10 cellular contexts compared by ENCODE assay signal in the genomic region with DNA sequence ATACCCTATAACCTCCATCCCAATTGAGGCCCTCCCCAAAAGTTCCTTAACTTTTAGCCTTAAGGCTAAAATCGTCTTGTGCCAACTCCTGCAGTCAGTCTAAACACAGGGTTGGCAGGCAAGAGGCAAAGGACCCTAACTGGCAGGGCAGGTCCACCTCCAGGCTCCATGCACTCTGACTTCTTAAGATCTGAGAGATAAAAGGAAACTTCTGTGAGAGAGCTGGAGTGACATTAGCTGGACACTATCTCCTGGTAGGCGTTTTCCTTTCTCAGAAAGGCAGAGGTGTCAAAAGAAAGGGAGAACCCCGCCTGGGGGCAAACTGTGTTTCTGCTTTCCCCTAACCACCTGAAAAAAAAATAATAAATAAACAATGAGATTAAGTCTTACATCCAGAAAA. TPM values are rescaled to one million over a fixed set of nuclear protein-coding genes. Genes with fewer than 3 reads are reported as not detected.
DNase-seq lines count a peak whose midpoint lies in the region; ATAC-seq and TF ChIP-seq lines count a peak whose summit lies in the region.
"Had no signal": no experiment of that assay in that cellular context is flagged by ENCODE, and none has a peak within 500 bp of the region (broad histone marks: within the 10 kb centered on the region; RNA-seq: fewer than 3 reads in every experiment).

No MANE protein-coding gene starts in this region.

- no peak for ATAC-seq in activated T-helper 17 cell treated with anti-CD3 and anti-CD28 coated beads, Interleukin-2, amount 50 U/mL, for 72 hours (replicated peaks)
- no peak for ATAC-seq in effector memory CD8-positive, alpha-beta T cell (replicated peaks)

- H3K27me3 Mint-ChIP-seq in CD14-positive monocyte (ENCODE audit: low read depth in 3 of 3), result peaks cover 0 to 4% (median 0%) of the 10 kb centered on the region in 3 donors
- H3K27me3 Mint-ChIP-seq in HFFc6 (ENCODE audit: insufficient read depth), result peaks cover 4% of the 10 kb centered on the region; the same call in 1 of the 2 replicates
- H3K27me3 Mint-ChIP-seq in activated T-helper 17 cell treated with anti-CD3 and anti-CD28 coated beads, Interleukin-2, amount 50 U/mL, for 72 hours, result no peaks in the 10 kb centered on the region
- H3K27me3 Mint-ChIP-seq in nephron progenitor cell (ENCODE audit: low read depth, poor library complexity), result no peaks in the 10 kb centered on the region
- H3K27me3 Mint-ChIP-seq in effector memory CD8-positive, alpha-beta T cell, result no peaks in the 10 kb centered on the region

- H3K4me1 Mint-ChIP-seq in CD14-positive monocyte (peaks cover 81% of the 10 kb centered on the region), HFFc6 (ENCODE audit: low read depth) (peaks cover 72% of the 10 kb centered on the region), nephron progenitor cell (peaks cover 80% of the 10 kb centered on the region)
- H3K4me1 Mint-ChIP-seq in activated T-helper 17 cell treated with anti-CD3 and anti-CD28 coated beads, Interleukin-2, amount 50 U/mL, for 72 hours, result peaks cover 50% of the 10 kb centered on the region
- H3K4me1 Mint-ChIP-seq in effector memory CD8-positive, alpha-beta T cell (ENCODE audit: low read depth in 2 of 2), result peaks cover 60 to 69% of the 10 kb centered on the region in 2 donors

- peak overlapping the region in 4 of 7 donors; percentile 6 to 86 (median 60) for H3K27ac Mint-ChIP-seq in CD14-positive monocyte
- H3K27ac Mint-ChIP-seq in HFFc6, result no peak overlapping the region
- H3K27ac Mint-ChIP-seq in activated T-helper 17 cell treated with anti-CD3 and anti-CD28 coated beads, Interleukin-2, amount 50 U/mL, for 72 hours, result peak overlapping the region; percentile 49
- no peak overlapping the region for H3K27ac Mint-ChIP-seq in nephron progenitor cell
- peak overlapping the region in 1 of 2 donors; percentile 30 for H3K27ac Mint-ChIP-seq in effector memory CD8-positive, alpha-beta T cell

- no peaks in the 10 kb centered on the region for H3K9me3 Mint-ChIP-seq in CD14-positive monocyte
- H3K9me3 Mint-ChIP-seq in HFFc6, result no peaks in the 10 kb centered on the region
- H3K9me3 Mint-ChIP-seq in activated T-helper 17 cell treated with anti-CD3 and anti-CD28 coated beads, Interleukin-2, amount 50 U/mL, for 72 hours, result no peaks in the 10 kb centered on the region
- no peaks in the 10 kb centered on the region for H3K9me3 Mint-ChIP-seq in nephron progenitor cell
- no peaks in the 10 kb centered on the region for H3K9me3 Mint-ChIP-seq in effector memory CD8-positive, alpha-beta T cell

- TF ChIP-seq CTCF in CD14-positive monocyte (IDR thresholded peaks at IDR 0.05) (no peak), HFFc6 (IDR thresholded peaks at IDR 0.05) (no peak), nephron progenitor cell (IDR thresholded peaks at IDR 0.05) (no peak)

- DNase-seq in CD14-positive monocyte (ENCODE audit: low spot score) (no peak), HFFc6 (no peak), nephron progenitor cell (no peak), NCI-H2029 treated with DMSO at 0.1 percent for 48 hours (lab: John Stamatoyannopoulos, UW) (no peak), DMS114 treated with DMSO at 0.1 percent for 48 hours (lab: John Stamatoyannopoulos, UW; ENCODE audit: unreplicated experiment) (no peak), NOMO-1 treated with dmso at 0.1 percent for 144 hours (lab: John Stamatoyannopoulos, UW; ENCODE audit: unreplicated experiment) (no peak)
- DNase-seq in effector memory CD8-positive, alpha-beta T cell, result no peak
- DNase-seq: kidney glomerular epithelial cell, NCI-H1105 had no signal

- H3K36me3 Mint-ChIP-seq in CD14-positive monocyte (peaks cover 18 to 34% of the 10 kb centered on the region in 2 donors), HFFc6 (ENCODE audit: low read depth) (peaks cover 24% of the 10 kb centered on the region), nephron progenitor cell (ENCODE audit: low read depth) (peaks cover 33% of the 10 kb centered on the region)
- H3K36me3 Mint-ChIP-seq in activated T-helper 17 cell treated with anti-CD3 and anti-CD28 coated beads, Interleukin-2, amount 50 U/mL, for 72 hours (ENCODE audit: low read depth), result peaks cover 90% of the 10 kb centered on the region
- H3K36me3 Mint-ChIP-seq in effector memory CD8-positive, alpha-beta T cell (ENCODE audit: insufficient read depth), result peaks cover 29% of the 10 kb centered on the region

- intact Hi-C loops in CD14-positive monocyte (cut with micrococcal nuclease), result no loop called here

- H3K4me3 Mint-ChIP-seq in CD14-positive monocyte (peak overlapping the region in 1 of 2 donors; percentile 58), HFFc6 (0 out of 2 replicates have a peak overlapping the region, but pooled peaks have one; percentile 42), nephron progenitor cell (peak overlapping the region; percentile 25)
- H3K4me3 Mint-ChIP-seq in activated T-helper 17 cell treated with anti-CD3 and anti-CD28 coated beads, Interleukin-2, amount 50 U/mL, for 72 hours, result peak overlapping the region; percentile 90
- H3K4me3 Mint-ChIP-seq in effector memory CD8-positive, alpha-beta T cell, result peak overlapping the region in 1 of 2 donors; percentile 33

RNA-seq across cellular contexts. Expression of a gene that starts 3.6 kb away (rescaled TPM):
- polyA plus RNA-seq in CD14-positive monocyte, result 1 to 10 TPM; 2.7 to 3.0 TPM
- total RNA-seq in HFFc6 (2021; fragmentation: NEBNext Ultra II Directional; extraction: Animal tissue kit (Norgen Biotek cat#: 25700)), result 10 to 100 TPM; 29.2 to 44.2 (median 40.0) TPM
- total RNA-seq in activated T-helper 17 cell treated with anti-CD3 and anti-CD28 coated beads, Interleukin-2, amount 50 U/mL, for 72 hours, result 100 to 1,000 TPM in 1 of 2 donors, 10 to 100 TPM in 1; 47.4 to 114 TPM

RNA-seq across cellular contexts. Expression of a gene that starts 29.0 kb away (rescaled TPM):
- polyA plus RNA-seq in CD14-positive monocyte, result 10 to 100 TPM; 51.6 to 70.2 TPM
- total RNA-seq in HFFc6 (2021; fragmentation: NEBNext Ultra II Directional; extraction: Animal tissue kit (Norgen Biotek cat#: 25700)), result 10 to 100 TPM; 73.1 to 83.1 (median 80.0) TPM
- total RNA-seq in activated T-helper 17 cell treated with anti-CD3 and anti-CD28 coated beads, Interleukin-2, amount 50 U/mL, for 72 hours, result 10 to 100 TPM; 22.6 to 32.2 TPM

RNA-seq across cellular contexts. Expression of a gene that starts 46.8 kb away (rescaled TPM):
- polyA plus RNA-seq in CD14-positive monocyte, result 10 to 100 TPM; 23.8 to 35.4 TPM
- 10 to 100 TPM; 54.9 to 78.8 (median 64.5) TPM for total RNA-seq in HFFc6 (2021; fragmentation: NEBNext Ultra II Directional; extraction: Animal tissue kit (Norgen Biotek cat#: 25700))
- 100 to 1,000 TPM; 127 to 174 TPM for total RNA-seq in activated T-helper 17 cell treated with anti-CD3 and anti-CD28 coated beads, Interleukin-2, amount 50 U/mL, for 72 hours

Comparison
In these comparisons a context has a peak if more than half of its experiments do, and no peak if none do; other contexts are left out.
1. H3K27ac Mint-ChIP-seq: peak in CD14-positive monocyte (4 of 7) and activated T-helper 17 cell treated with anti-CD3 and anti-CD28 coated beads, Interleukin-2, amount 50 U/mL, for 72 hours (single experiment); none in HFFc6 (single experiment) and nephron progenitor cell (single experiment).